ENCODE assay signal across 8 cellular contexts in the genomic region with DNA sequence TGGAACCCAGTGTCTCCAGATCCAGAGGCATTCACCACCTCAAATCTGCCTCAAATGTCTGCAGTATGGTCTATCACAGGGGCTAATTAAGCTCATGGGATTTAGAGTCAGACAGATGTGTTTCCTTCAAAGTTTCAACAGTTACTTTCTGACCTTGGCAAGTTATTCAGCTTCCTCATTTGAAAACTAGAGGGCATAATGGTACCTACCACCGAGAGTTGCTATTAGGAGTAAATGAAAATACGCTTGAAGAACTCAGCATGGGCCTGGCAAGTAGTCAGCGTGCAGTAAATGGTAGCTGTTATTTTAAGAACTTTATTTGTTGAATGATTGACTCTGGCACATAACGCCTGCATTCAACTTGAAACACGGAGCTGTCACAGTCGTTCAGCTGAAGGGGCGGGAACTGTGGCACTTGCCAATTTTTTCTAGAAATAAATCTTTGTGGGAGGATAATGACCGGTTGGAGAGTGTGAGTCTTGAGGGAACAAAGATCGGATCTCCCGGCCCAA. TPM values are rescaled to one million over a fixed set of nuclear protein-coding genes. Genes with fewer than 3 reads are reported as not detected.
DNase-seq lines count a peak whose midpoint lies in the region; ATAC-seq, FAIRE-seq and TF ChIP-seq lines count a peak whose summit lies in the region.

No MANE protein-coding gene starts in this region.

- H3K9ac ChIP-seq in OCI-LY1 (ENCODE audit: low read length): peak overlapping the region; percentile 97

- H3K36me3 ChIP-seq in OCI-LY1 (ENCODE audit: insufficient read depth, low read length): peaks cover 14% of the 10 kb centered on the region

- TF ChIP-seq CTCF in GM10266 (IDR thresholded peaks at IDR 0.05; ENCODE audit: control insufficient read depth, insufficient read depth, low read depth, missing control alignments) (peak; percentile 27), OCI-LY1 (IDR thresholded peaks at IDR 0.05; ENCODE audit: low read length) (peak; percentile 45; the same call in 1 of the 2 replicates), coronary artery (IDR thresholded peaks at IDR 0.05) (no peak), mesothelial cell of epicardium (IDR thresholded peaks at IDR 0.05; ENCODE audit: unreplicated experiment) (no peak), D721Med (IDR thresholded peaks at IDR 0.05; ENCODE audit: insufficient read depth, missing control alignments) (no peak)

- no peak for FAIRE-seq in urothelium cell line (lab: Jason Lieb, UNC)
- no peak for FAIRE-seq in D721Med (lab: Jason Lieb, UNC)

- DNase-seq in GM10266 (ENCODE audit: extremely low spot score) (no peak), coronary artery (ENCODE audit: low spot score) (no peak), mesothelial cell of epicardium (ENCODE audit: low spot score in 2 of 2, unreplicated experiment in 2 of 2) (no peak), urothelium cell line (ENCODE audit: low spot score) (peak; percentile 13), glomerular visceral epithelial cell (ENCODE audit: extremely low spot score) (no peak), D721Med (ENCODE audit: insufficient read length, low spot score) (no peak)

- ATAC-seq in HG02973 (IDR thresholded peaks at IDR 0.05; ENCODE audit: unreplicated experiment): peak; percentile 7

- peaks cover 36% of the 10 kb centered on the region for H3K79me2 ChIP-seq in OCI-LY1 (ENCODE audit: insufficient read depth, low read length)

- H2AFZ ChIP-seq in OCI-LY1 (ENCODE audit: low read length): no peak overlapping the region

- no peaks in the 10 kb centered on the region for H3K9me2 ChIP-seq in OCI-LY1 (ENCODE audit: low read depth, low read length)

- H3K4me3 Mint-ChIP-seq in mesothelial cell of epicardium: peak overlapping the region; percentile 96

- H3K4me3 ChIP-seq in OCI-LY1 (ENCODE audit: low read depth, low read length, poor library complexity, severe bottlenecking): peak overlapping the region; percentile 80
- H3K4me3 ChIP-seq in coronary artery: peak overlapping the region; percentile 76

- no peaks in the 10 kb centered on the region for H3K27me3 ChIP-seq in OCI-LY1 (ENCODE audit: insufficient read depth, low read length)

- peaks cover 42% of the 10 kb centered on the region for H3K4me1 Mint-ChIP-seq in mesothelial cell of epicardium

- peak overlapping the region; percentile 99 for H3K27ac Mint-ChIP-seq in mesothelial cell of epicardium

- H3K9me3 Mint-ChIP-seq in mesothelial cell of epicardium: no peaks in the 10 kb centered on the region

- H3K9me3 ChIP-seq in OCI-LY1 (ENCODE audit: low read length): no peaks in the 10 kb centered on the region

- H3K4me1 ChIP-seq in OCI-LY1 (ENCODE audit: insufficient read depth, low read length, severe bottlenecking): peaks cover 42% of the 10 kb centered on the region

- H4K20me1 ChIP-seq in OCI-LY1 (ENCODE audit: insufficient read depth, low read length): no peaks in the 10 kb centered on the region

- H3K4me2 ChIP-seq in OCI-LY1 (ENCODE audit: low read length): peak overlapping the region; percentile 95

- peak overlapping the region; percentile 99 for H3K27ac ChIP-seq in OCI-LY1 (ENCODE audit: low read depth, low read length, poor library complexity, severe bottlenecking)
- peak overlapping the region; percentile 93 to 98 for H3K27ac ChIP-seq in coronary artery

- H3K36me3 Mint-ChIP-seq in mesothelial cell of epicardium: peaks cover 7% of the 10 kb centered on the region

- H3K27me3 Mint-ChIP-seq in mesothelial cell of epicardium (ENCODE audit: low read depth): no peaks in the 10 kb centered on the region

- peaks cover 5% of the 10 kb centered on the region; the same call in 1 of the 2 replicates for H3F3A ChIP-seq in OCI-LY1 (ENCODE audit: insufficient read depth, low read length)

RNA-seq across cellular contexts. Expression of a gene that starts 1.2 kb away (rescaled TPM):
- total RNA-seq in mesothelial cell of epicardium: 141 to 146 TPM (median 143 TPM) in 3 replicates

RNA-seq across cellular contexts. Expression of a gene that starts 57.8 kb away (rescaled TPM):
- total RNA-seq in mesothelial cell of epicardium: 81.8 to 90.9 TPM (median 85.3 TPM) in 3 replicates

Comparison
In these comparisons a context has a peak if more than half of its experiments do, and no peak if none do; other contexts are left out.
1. CTCF ChIP-seq: peak in GM10266 (single experiment) and OCI-LY1 (single experiment); none in coronary artery (single experiment), mesothelial cell of epicardium (single experiment) and D721Med (single experiment).